26 cellular contexts compared by ENCODE assay signal in the genomic region with DNA sequence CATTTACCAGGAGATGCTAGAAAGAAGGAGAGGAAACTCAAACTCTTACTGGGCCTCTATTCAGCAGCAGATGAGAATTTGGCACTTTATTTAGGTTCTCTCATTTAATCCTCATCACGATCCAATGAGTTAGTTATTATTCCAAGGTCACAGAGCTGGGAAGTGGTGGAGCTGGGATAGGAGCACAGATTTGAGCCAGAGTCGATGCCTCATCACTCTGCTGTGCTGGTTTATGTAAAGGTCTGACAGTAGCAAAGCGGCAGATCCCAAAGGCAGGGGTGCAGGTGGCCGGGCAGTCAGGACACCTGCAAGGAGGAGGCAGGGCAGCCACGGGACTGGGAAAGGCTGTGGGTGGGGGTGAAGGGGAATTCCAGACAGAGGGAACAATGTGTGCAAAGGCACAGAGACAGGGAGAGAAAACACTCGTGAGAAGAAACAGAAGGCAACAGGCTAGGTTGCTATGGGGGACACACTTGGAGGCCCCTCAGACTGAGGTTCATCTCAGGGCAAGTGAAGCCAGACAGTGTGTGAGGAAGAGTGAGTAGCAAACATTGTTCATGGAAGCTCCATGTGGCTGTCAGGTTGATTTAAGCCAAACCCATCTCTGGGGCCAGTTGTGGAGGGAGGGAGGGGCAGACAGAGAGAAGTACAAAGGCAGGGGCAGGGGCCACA. TPM values are rescaled to one million over a fixed set of nuclear protein-coding genes. Genes with fewer than 3 reads are reported as not detected.
DNase-seq lines count a peak whose midpoint lies in the region; ATAC-seq and TF ChIP-seq lines count a peak whose summit lies in the region.
"Had no signal": no experiment of that assay in that cellular context is flagged by ENCODE, and none has a peak within 500 bp of the region (broad histone marks: within the 10 kb centered on the region; RNA-seq: fewer than 3 reads in every experiment).

No MANE protein-coding gene starts in this region.

- H3K4me1 ChIP-seq in upper lobe of right lung, result no peaks in the 10 kb centered on the region
- H3K4me1 ChIP-seq: Caco-2, prostate gland had no signal

- H3K36me3 ChIP-seq in upper lobe of right lung, result no peaks in the 10 kb centered on the region
- H3K36me3 ChIP-seq: esophagus muscularis mucosa, neutrophil, prostate gland had no signal

- no peak for TF ChIP-seq CTCF in upper lobe of right lung (IDR thresholded peaks at IDR 0.05)

- H3K27ac ChIP-seq in upper lobe of right lung, result no peak overlapping the region
- H3K27ac ChIP-seq: C4-2B, esophagus muscularis mucosa, neutrophil, prostate gland had no signal

- intact Hi-C loops in Right ventricle myocardium superior (cut with DNase I), result no loop called here
- intact Hi-C loops in Right ventricle myocardium inferior (cut with DNase I), result no loop called here
- intact Hi-C loops in upper lobe of right lung (cut with DNase I), result no loop called here

- DNase-seq in Right ventricle myocardium superior (no peak), Right ventricle myocardium inferior (ENCODE audit: missing footprints) (no peak), globus pallidus (ENCODE audit: low spot score) (peak; percentile 35), mesenteric fat pad (ENCODE audit: low spot score) (peak; percentile 60), upper lobe of right lung (peak; percentile 38), GM19238 (ENCODE audit: insufficient read length, low spot score) (no peak)
- DNase-seq: 8988T; activated CD4-positive, CD25-positive, alpha-beta regulatory T cell; activated gamma-delta T cell treated with Interleukin-2 at 50 U/mL for 16 hours; activated T-cell treated with anti-CD3 and anti-CD28 coated beads, Interleukin-2, amount 50 U/mL, for 24 hours; Caco-2; cerebellar nuclear complex; DMS53; foreskin fibroblast; Kasumi-1; left colon; NCI-H1436; T-helper 1 cell had no signal

- ATAC-seq in Right ventricle myocardium superior (ENCODE audit: poor library complexity), result peak; percentile 61
- ATAC-seq in Right ventricle myocardium inferior, result no peak
- no peak for ATAC-seq in upper lobe of right lung
- ATAC-seq in HG02870 (IDR thresholded peaks at IDR 0.05; ENCODE audit: unreplicated experiment), result no peak
- no peak for ATAC-seq in GM21825 (IDR thresholded peaks at IDR 0.05; ENCODE audit: unreplicated experiment)
- ATAC-seq: HCT116; left colon; stimulated activated memory B cell treated with anti-CD40 and anti-IgM and Interleukin-4, amounts not matched to agents 10 μg/mL and 1 μg/mL and 100 μg/mL, for 72 hours had no signal

- H3K27me3 ChIP-seq in upper lobe of right lung, result no peaks in the 10 kb centered on the region
- H3K27me3 ChIP-seq: esophagus muscularis mucosa, neutrophil had no signal

- no peak overlapping the region for H3K4me3 ChIP-seq in upper lobe of right lung
- H3K4me3 ChIP-seq: esophagus muscularis mucosa, prostate gland had no signal

- H3K9me3 ChIP-seq in upper lobe of right lung, result no peaks in the 10 kb centered on the region
- H3K9me3 ChIP-seq: Caco-2, esophagus muscularis mucosa, neutrophil, prostate gland had no signal

RNA-seq across cellular contexts. Expression of gene RAB6B, which starts 26.8 kb away (rescaled TPM):
- total RNA-seq in Right ventricle myocardium superior (48.5 TPM), Right ventricle myocardium inferior (58.8 TPM), mesenteric fat pad (64.8 TPM), upper lobe of right lung (7.4 TPM)

Comparison
In these comparisons a context has a peak if more than half of its experiments do, and no peak if none do; other contexts are left out.
1. DNase-seq: peak in globus pallidus (single experiment), mesenteric fat pad (single experiment) and upper lobe of right lung (single experiment); none in Right ventricle myocardium superior (single experiment), Right ventricle myocardium inferior (single experiment) and GM19238 (single experiment).